In the genomic region with DNA sequence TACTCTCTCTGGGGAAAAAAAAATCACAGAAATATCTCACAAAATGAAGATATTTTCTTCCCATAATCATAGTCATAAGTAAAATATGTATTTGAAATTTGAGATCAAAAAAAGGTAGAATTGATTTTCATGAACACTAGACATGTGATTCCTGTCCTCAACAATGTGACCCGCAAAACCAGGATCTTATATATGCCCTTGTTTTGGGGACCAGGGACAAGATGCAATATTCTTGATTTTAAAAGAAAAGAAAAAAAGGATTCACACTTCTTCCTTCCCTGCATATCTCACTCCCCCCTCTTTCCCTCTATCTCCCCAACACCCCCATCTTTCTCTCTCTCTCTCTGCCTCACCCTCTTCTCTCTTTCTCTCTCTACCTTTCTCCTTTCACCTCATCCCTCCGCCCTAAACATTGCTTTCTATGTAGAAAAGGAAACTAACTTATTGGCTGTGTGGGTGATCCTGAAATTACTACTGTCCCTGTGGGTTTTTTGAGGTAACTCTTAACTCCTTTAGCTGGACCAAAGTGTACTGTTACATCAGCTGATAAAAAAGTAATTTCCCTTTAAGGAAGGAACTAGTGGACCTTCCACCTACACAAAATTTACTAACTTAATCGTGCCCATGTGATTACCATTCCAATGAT, we compare ENCODE assay signal across 28 cellular contexts.
A peak's percentile ranks its signal among the peaks of the same experiment; 100 is the strongest.
DNase-seq lines count a peak whose midpoint lies in the region; ATAC-seq, FAIRE-seq and TF ChIP-seq lines count a peak whose summit lies in the region.
"Had no signal": no experiment of that assay in that cellular context is flagged by ENCODE, and none has a peak within 500 bp of the region (broad histone marks: within the 10 kb centered on the region; RNA-seq: fewer than 3 reads in every experiment).

No MANE protein-coding gene starts in this region.

- CTCF ChIA-PET in K562 (lab: Yijun Ruan, JAX; ENCODE audit: low intra/inter-chr PET ratio) = no interaction called here

- H3K79me2 ChIP-seq in K562 (ENCODE audit: control insufficient read depth, insufficient read depth, low read length) (no peaks in the 10 kb centered on the region), osteoblast (ENCODE audit: insufficient read depth, low read length) (no peaks in the 10 kb centered on the region)
- H3K79me2 ChIP-seq: hepatocyte had no signal

- H2AFZ ChIP-seq in K562 (ENCODE audit: low read depth, low read length) (no peak overlapping the region), osteoblast (ENCODE audit: low read length) (no peak overlapping the region)
- H2AFZ ChIP-seq: hepatocyte had no signal

- H4K20me1 ChIP-seq in K562 (replicated peaks; ENCODE audit: control insufficient read depth, insufficient read depth, low read length) (no peaks in the 10 kb centered on the region), osteoblast (ENCODE audit: insufficient read depth, low read length) (no peaks in the 10 kb centered on the region)

- TF ChIP-seq CTCF in K562 (IDR thresholded peaks at IDR 0.05 in 2 of 3, conservative IDR thresholded peaks at IDR 0.05 in 1 of 3; ENCODE audit: insufficient read depth in 2 of 3, low read depth in 1 of 3, low read length in 3 of 3) (no peak), osteoblast (IDR thresholded peaks at IDR 0.05; ENCODE audit: extremely low read depth, low read depth, low read length) (no peak), ascending aorta (IDR thresholded peaks at IDR 0.05) (no peak)

- in situ Hi-C loops in K562 (cut with MboI) = no loop called here

- POLR2A ChIA-PET in K562 (lab: Yijun Ruan, JAX) = interaction anchor here (0.7 kb wide), 1 partner anchor 87 kb away, joined by 3 read pairs; no protein-coding TSS in a partner anchor

- H3K9me3 Mint-ChIP-seq in activated naive CD4-positive, alpha-beta T cell treated with anti-CD3 and anti-CD28 coated beads, Interleukin-2, amount 50 U/mL, for 72 hours = peaks cover 0 to 21% of the 10 kb centered on the region in 2 donors
- H3K9me3 Mint-ChIP-seq: CD8-positive, alpha-beta T cell; naive B cell had no signal

- intact Hi-C loops in K562 (cut with micrococcal nuclease) = no loop called here
- intact Hi-C loops in ascending aorta (cut with DNase I) = no loop called here

- FAIRE-seq in K562 (lab: Jason Lieb, UNC) = no peak
- FAIRE-seq: astrocyte had no signal

- BruUV-seq in K562 (replicated peaks; lab: Mats Ljungman, UMichigan) = no TSS peak

- H3K4me3 ChIP-seq in K562 (no peak overlapping the region), osteoblast (ENCODE audit: insufficient read depth, low read length) (no peak overlapping the region), ascending aorta (no peak overlapping the region)
- H3K4me3 ChIP-seq: gastrocnemius medialis, hepatocyte, skin epidermis, suprapubic skin had no signal

- H3K4me1 ChIP-seq in K562 (replicated peaks in 1 of 2; ENCODE audit: control insufficient read depth in 2 of 2, insufficient read depth in 2 of 2, low read length in 2 of 2) (no peaks in the 10 kb centered on the region), osteoblast (ENCODE audit: insufficient read depth, low read length) (peaks cover 17% of the 10 kb centered on the region), ascending aorta (no peaks in the 10 kb centered on the region)
- H3K4me1 ChIP-seq: gastrocnemius medialis, suprapubic skin had no signal

- H3K9ac ChIP-seq in K562 (ENCODE audit: insufficient read depth in 1 of 2, low read depth in 2 of 2, low read length in 2 of 2) = no peak overlapping the region

- no peak for DNase-seq in activated naive CD4-positive, alpha-beta T cell treated with anti-CD3 and anti-CD28 coated beads, Interleukin-2, amount 50 U/mL, for 72 hours (ENCODE audit: low spot score in 2 of 2)
- no peak for DNase-seq in activated naive CD4-positive, alpha-beta T cell treated with Interleukin-2 at 50 U/mL for 16 hours
- DNase-seq in K562 (ENCODE audit: extremely low read depth in 1 of 4, low spot score in 3 of 4) (no peak), osteoblast (ENCODE audit: insufficient read length, low spot score, missing footprints) (no peak), ascending aorta (ENCODE audit: low spot score in 2 of 2) (no peak)
- DNase-seq: activated CD4-positive, alpha-beta T cell treated with anti-CD3 and anti-CD28 coated beads for 1 hour; activated naive CD4-positive, alpha-beta T cell treated with anti-CD3 and anti-CD28 coated beads, Interleukin-2, amount 10 ng/mL, durations not matched to agents 7 days and 5 days; activated T-cell treated with anti-CD3 and anti-CD28 coated beads, Interleukin-2, amount 50 U/mL, for 48 hours; caudate nucleus; CD8-positive, alpha-beta T cell; gastrocnemius medialis; IMR-90; mesendoderm; naive B cell; NCI-H1092; NCI-H1930; NCI-H748 treated with DMSO at 0.1 percent for 48 hours; stimulated activated CD4-positive, alpha-beta T cell treated with anti-CD3 and anti-CD28 coated beads, Interleukin-2, amount 100 ng/mL, for 24 hours had no signal

- TF ChIP-seq POLR2A in K562 (conservative IDR thresholded peaks at IDR 0.05) = no peak

- peak overlapping the region in 1 of 2 donors; percentile 45 for H3K27ac Mint-ChIP-seq in activated naive CD4-positive, alpha-beta T cell treated with anti-CD3 and anti-CD28 coated beads, Interleukin-2, amount 50 U/mL, for 72 hours
- H3K27ac Mint-ChIP-seq: activated naive CD4-positive, alpha-beta T cell treated with anti-CD3 and anti-CD28 coated beads, Interleukin-2, amount 10 ng/mL, durations not matched to agents 7 days and 5 days; CD8-positive, alpha-beta T cell; T-helper 1 cell treated with Interleukin-12 subunit alpha and Interleukin-12 subunit beta and Interleukin-4 antibody, amounts not matched to agents 30 μg/mL and 1 μg/mL, for 36 hours had no signal

- H3K27me3 ChIP-seq in K562 (ENCODE audit: control insufficient read depth in 2 of 2, insufficient read depth in 2 of 2, low read length in 2 of 2) (no peaks in the 10 kb centered on the region), osteoblast (ENCODE audit: insufficient read depth, low read length) (no peaks in the 10 kb centered on the region), ascending aorta (no peaks in the 10 kb centered on the region)
- H3K27me3 ChIP-seq: gastrocnemius medialis, hepatocyte, suprapubic skin had no signal

- TF ChIP-seq EP300 in K562 (IDR thresholded peaks at IDR 0.05; ENCODE audit: low read length) = no peak

- H3K9me3 ChIP-seq in K562 (replicated peaks; ENCODE audit: control insufficient read depth, insufficient read depth, low read depth, low read length) (no peaks in the 10 kb centered on the region), osteoblast (ENCODE audit: low read depth, low read length) (no peaks in the 10 kb centered on the region), ascending aorta (no peaks in the 10 kb centered on the region)
- H3K9me3 ChIP-seq: gastrocnemius medialis, suprapubic skin had no signal

- peaks cover 6 to 54% of the 10 kb centered on the region in 2 donors for H3K36me3 Mint-ChIP-seq in activated naive CD4-positive, alpha-beta T cell treated with anti-CD3 and anti-CD28 coated beads, Interleukin-2, amount 50 U/mL, for 72 hours
- H3K36me3 Mint-ChIP-seq: activated naive CD4-positive, alpha-beta T cell treated with anti-CD3 and anti-CD28 coated beads, Interleukin-2, amount 10 ng/mL, durations not matched to agents 7 days and 5 days had no signal

- H3K36me3 ChIP-seq in K562 (ENCODE audit: control insufficient read depth, insufficient read depth, low read length) = peaks cover 14% of the 10 kb centered on the region; the same call in 1 of the 3 replicates
- no peaks in the 10 kb centered on the region for H3K36me3 ChIP-seq in osteoblast (ENCODE audit: insufficient read depth, low read length)
- H3K36me3 ChIP-seq in ascending aorta = no peaks in the 10 kb centered on the region
- H3K36me3 ChIP-seq: gastrocnemius medialis, suprapubic skin had no signal

- no peak for TF ChIP-seq RAD21 in K562 (CRISPR knock-in tag; conservative IDR thresholded peaks at IDR 0.05 in 1 of 2, IDR thresholded peaks at IDR 0.05 in 1 of 2)

- H3K4me2 ChIP-seq in K562 (ENCODE audit: insufficient read depth, low read length) (no peak overlapping the region), osteoblast (ENCODE audit: insufficient read depth, low read length) (no peak overlapping the region)
- H3K4me2 ChIP-seq: hepatocyte had no signal

- ATAC-seq in activated naive CD4-positive, alpha-beta T cell treated with anti-CD3 and anti-CD28 coated beads, Interleukin-2, amount 50 U/mL, for 72 hours = peak; percentile 26 to 62
- ATAC-seq in GM21360 (IDR thresholded peaks at IDR 0.05; ENCODE audit: unreplicated experiment) (peak; percentile 74), HG02884 (IDR thresholded peaks at IDR 0.05; ENCODE audit: unreplicated experiment) (peak; percentile 86), K562 (no peak), GM18517 (IDR thresholded peaks at IDR 0.05; ENCODE audit: unreplicated experiment) (no peak)
- ATAC-seq: CD8-positive, alpha-beta T cell; gastrocnemius medialis; HCT116 had no signal

- no peaks in the 10 kb centered on the region for H3K9me1 ChIP-seq in K562 (ENCODE audit: control insufficient read depth, insufficient read depth, low read length)

- no peak overlapping the region for H3K27ac ChIP-seq in K562 (ENCODE audit: extremely low read depth, low read depth, low read length)
- H3K27ac ChIP-seq in osteoblast (ENCODE audit: low read depth, low read length) = no peak overlapping the region
- H3K27ac ChIP-seq in ascending aorta = no peak overlapping the region
- H3K27ac ChIP-seq: gastrocnemius medialis, hepatocyte, RWPE1, skin epidermis, suprapubic skin had no signal

- WGBS in K562 (ENCODE audit: insufficient coverage, low coverage, missing lambda C conversion rate) = 47% methylated on average over 3 of the region's 3 CpGs

TF ChIP-seq in K562, 482 proteins besides CTCF, POLR2A, EP300 and RAD21 (continues in another document):
- no peak for TF ChIP-seq TCF7L2 (IDR thresholded peaks at IDR 0.05; ENCODE audit: low read depth, low read length)
- TF ChIP-seq NCOA6 (IDR thresholded peaks at IDR 0.05) = no peak
- peak; percentile 72 for TF ChIP-seq HNRNPK (IDR thresholded peaks at IDR 0.05; ENCODE audit: low read depth, low read length, poor library complexity, severe bottlenecking)

Comparison
In these comparisons a context has a peak if more than half of its experiments do, and no peak if none do; other contexts are left out.
1. ATAC-seq: peak in activated naive CD4-positive, alpha-beta T cell treated with anti-CD3 and anti-CD28 coated beads, Interleukin-2, amount 50 U/mL, for 72 hours (2 of 2), GM21360 (single experiment) and HG02884 (single experiment); none in K562 (single experiment) and GM18517 (single experiment).